In genomic region chr3:178826437-178827010, GRCh38 we compare ENCODE assay signal across 20 cellular contexts.
DNase-seq lines count a peak whose midpoint lies in the region; ATAC-seq, FAIRE-seq and TF ChIP-seq lines count a peak whose summit lies in the region.
"Had no signal": no experiment of that assay in that cellular context is flagged by ENCODE, and none has a peak within 500 bp of the region (broad histone marks: within the 10 kb centered on the region; RNA-seq: fewer than 3 reads in every experiment).

No MANE protein-coding gene starts in this region.

- DNase-seq in GM12865 (ENCODE audit: low read depth) (peak; percentile 60), PC-3 (no peak), HTR-8/SVneo (ENCODE audit: insufficient read length, low spot score) (no peak), pons (ENCODE audit: low spot score) (no peak)
- DNase-seq in stimulated activated CD4-positive, alpha-beta T cell treated with anti-CD3 and anti-CD28 coated beads, Interleukin-4, amount 100 ng/mL, for 1 hour = no peak
- DNase-seq: activated CD4-positive, alpha-beta T cell treated with anti-CD3 and anti-CD28 coated beads, Interleukin-2, amount 10 ng/mL, durations not matched to agents 24 days and 14 days; activated naive CD8-positive, alpha-beta T cell treated with anti-CD3 and anti-CD28 coated beads, Interleukin-2, amount 50 U/mL, for 24 hours; H7; left colon; midbrain; NCI-H1436 treated with DMSO at 0.1 percent for 48 hours; stimulated activated naive B cell treated with anti-CD40 and anti-IgM and Interleukin-4, amounts not matched to agents 10 μg/mL and 1 μg/mL and 100 μg/mL, for 72 hours had no signal

- CTCF ChIA-PET in PC-3 (lab: Charles Lee) = no interaction called here

- H4K20me1 ChIP-seq in PC-3 (ENCODE audit: low read length) = no peaks in the 10 kb centered on the region

- no peak for FAIRE-seq in HTR-8/SVneo (lab: Jason Lieb, UNC)

- no peaks in the 10 kb centered on the region for H3K27me3 ChIP-seq in PC-3 (ENCODE audit: low read length)
- H3K27me3 ChIP-seq: breast epithelium, SJSA1 had no signal

- H3K36me3 ChIP-seq in PC-3 (ENCODE audit: low read depth, low read length) = no peaks in the 10 kb centered on the region
- H3K36me3 ChIP-seq: breast epithelium, SJSA1, thoracic aorta had no signal

- H3K9ac ChIP-seq in PC-3 (ENCODE audit: low read length) = no peak overlapping the region

- H3F3A ChIP-seq in PC-3 (ENCODE audit: low read length, unreplicated experiment) = no peaks in the 10 kb centered on the region

- no peaks in the 10 kb centered on the region for H3K79me2 ChIP-seq in PC-3 (ENCODE audit: low read length)

- H3K4me2 ChIP-seq in PC-3 (ENCODE audit: low read length) = no peak overlapping the region

- H3K4me3 ChIP-seq in GM12865 (ENCODE audit: low read depth, low read length) (no peak overlapping the region), PC-3 (ENCODE audit: low read length) (no peak overlapping the region)
- H3K4me3 ChIP-seq: breast epithelium, SJSA1, thoracic aorta had no signal

- H3K9me3 ChIP-seq in PC-3 (ENCODE audit: low read length) = no peaks in the 10 kb centered on the region
- H3K9me3 ChIP-seq: breast epithelium, SJSA1, thoracic aorta had no signal

- no peaks in the 10 kb centered on the region for H3K9me2 ChIP-seq in PC-3 (replicated peaks; ENCODE audit: low read length)

- POLR2A ChIA-PET in PC-3 (lab: Charles Lee; ENCODE audit: unreplicated experiment) = no interaction called here

- no peak overlapping the region for H2AFZ ChIP-seq in PC-3 (ENCODE audit: low read length)

- peak; percentile 63 for ATAC-seq in GM19328 (IDR thresholded peaks at IDR 0.05; ENCODE audit: unreplicated experiment)
- peak; percentile 64 for ATAC-seq in HG02798 (IDR thresholded peaks at IDR 0.05; ENCODE audit: poor library complexity, unreplicated experiment)
- peak; percentile 45 for ATAC-seq in HG03442 (IDR thresholded peaks at IDR 0.05; ENCODE audit: unreplicated experiment)
- no peak for ATAC-seq in PC-3
- ATAC-seq: activated naive CD8-positive, alpha-beta T cell treated with anti-CD3 and anti-CD28 coated beads, Interleukin-2, amount 50 U/mL, for 24 hours; left colon; Panc1; stimulated activated naive B cell treated with anti-CD40 and anti-IgM and Interleukin-4, amounts not matched to agents 10 μg/mL and 1 μg/mL and 100 μg/mL, for 72 hours had no signal

- no peak overlapping the region for H3K27ac ChIP-seq in PC-3 (ENCODE audit: low read length)
- H3K27ac ChIP-seq: breast epithelium, C4-2B, SJSA1, thoracic aorta had no signal

- no peaks in the 10 kb centered on the region for H3K4me1 ChIP-seq in PC-3 (ENCODE audit: insufficient read depth, low read length)
- H3K4me1 ChIP-seq: breast epithelium, SJSA1 had no signal

- BruUV-seq in PC-3 (replicated peaks; lab: Mats Ljungman, UMichigan) = no TSS peak

- TF ChIP-seq CTCF in GM12865 (IDR thresholded peaks at IDR 0.05; ENCODE audit: insufficient read depth, low read depth, low read length, missing control alignments) (no peak), PC-3 (conservative IDR thresholded peaks at IDR 0.05; ENCODE audit: low read depth, low read length) (no peak)

- intact Hi-C loops in PC-3 (cut with micrococcal nuclease) = no loop called here
